Comparison of ENCODE assay signal across 10 cellular contexts in the genomic region with DNA sequence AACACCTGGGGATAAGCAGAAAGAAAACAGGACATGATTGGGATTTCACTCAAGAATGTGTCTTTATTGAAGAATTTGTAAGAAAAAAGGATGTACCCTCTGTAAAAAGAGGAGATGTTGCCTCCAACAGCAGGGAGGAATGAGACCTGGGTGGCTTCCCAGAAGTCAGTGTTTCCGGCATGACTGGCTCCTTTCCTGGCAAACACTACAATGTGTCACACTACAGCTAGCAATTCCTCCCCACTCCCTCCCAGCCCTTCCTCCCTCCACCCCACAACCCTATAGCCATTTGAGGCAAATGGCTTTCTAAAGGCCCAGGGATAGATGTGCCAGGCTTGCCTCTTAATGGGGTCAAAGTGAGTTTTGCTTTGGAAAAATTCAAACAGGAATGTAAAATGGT. TPM values are rescaled to one million over a fixed set of nuclear protein-coding genes. Genes with fewer than 3 reads are reported as not detected.
DNase-seq lines count a peak whose midpoint lies in the region; ATAC-seq, FAIRE-seq and TF ChIP-seq lines count a peak whose summit lies in the region.
"Had no signal": no experiment of that assay in that cellular context is flagged by ENCODE, and none has a peak within 500 bp of the region (broad histone marks: within the 10 kb centered on the region; RNA-seq: fewer than 3 reads in every experiment).

No MANE protein-coding gene starts in this region.

- H3K4me3 Mint-ChIP-seq in effector memory CD8-positive, alpha-beta T cell, result no peak overlapping the region
- no peak overlapping the region for H3K4me3 Mint-ChIP-seq in mesothelial cell of epicardium
- H3K4me3 Mint-ChIP-seq: neural crest cell had no signal

- H3K27ac ChIP-seq in kidney (ENCODE audit: low read depth in 2 of 2, low read length in 2 of 2), result no peak overlapping the region

- peak overlapping the region; percentile 35 to 69 for H3K27ac Mint-ChIP-seq in effector memory CD8-positive, alpha-beta T cell
- H3K27ac Mint-ChIP-seq in mesothelial cell of epicardium, result peak overlapping the region; percentile 21

- no peaks in the 10 kb centered on the region for H3K9me3 Mint-ChIP-seq in effector memory CD8-positive, alpha-beta T cell
- H3K9me3 Mint-ChIP-seq in mesothelial cell of epicardium, result no peaks in the 10 kb centered on the region
- H3K9me3 Mint-ChIP-seq: neural crest cell had no signal

- no peaks in the 10 kb centered on the region for H3K9me3 ChIP-seq in kidney (ENCODE audit: control insufficient read depth in 1 of 2, low read length in 2 of 2)

- TF ChIP-seq CTCF in mesothelial cell of epicardium (IDR thresholded peaks at IDR 0.05; ENCODE audit: unreplicated experiment) (no peak), kidney (IDR thresholded peaks at IDR 0.05; ENCODE audit: borderline replicate concordance, extremely low read depth, insufficient read depth) (no peak)

- peaks cover 19 to 27% of the 10 kb centered on the region in 2 donors for H3K36me3 ChIP-seq in kidney (ENCODE audit: control insufficient read depth in 1 of 2, insufficient read depth in 2 of 2, low read length in 2 of 2)

- no peak overlapping the region for H3K4me3 ChIP-seq in kidney (ENCODE audit: low read length in 2 of 2)
- H3K4me3 ChIP-seq: K562 had no signal

- H3K36me3 Mint-ChIP-seq in effector memory CD8-positive, alpha-beta T cell (ENCODE audit: insufficient read depth), result peaks cover 37% of the 10 kb centered on the region
- peaks cover 9% of the 10 kb centered on the region for H3K36me3 Mint-ChIP-seq in mesothelial cell of epicardium

- intact Hi-C loops in kidney (cut with DNase I), result no loop called here

- H3K9ac ChIP-seq in kidney (ENCODE audit: low read length in 2 of 2), result no peak overlapping the region

- ATAC-seq in effector memory CD8-positive, alpha-beta T cell (replicated peaks), result no peak
- ATAC-seq: K562 had no signal

- peaks cover 6% of the 10 kb centered on the region in 2 donors for H3K4me1 ChIP-seq in kidney (ENCODE audit: control insufficient read depth in 1 of 2, insufficient read depth in 1 of 2, low read depth in 1 of 2, low read length in 2 of 2)

- no peak for FAIRE-seq in kidney (lab: Jason Lieb, UNC)
- FAIRE-seq: K562 had no signal

- DNase-seq in AG08395 (ENCODE audit: low spot score), result peak; percentile 94
- DNase-seq in NCI-H226, result peak; percentile 64
- DNase-seq in effector memory CD8-positive, alpha-beta T cell, result no peak
- DNase-seq in mesothelial cell of epicardium (ENCODE audit: low spot score in 2 of 2, unreplicated experiment in 2 of 2), result no peak
- DNase-seq in stimulated activated naive CD4-positive, alpha-beta T cell treated with Interleukin-2 at 50 U/mL for 16 hours (lab: John Stamatoyannopoulos, UW), result no peak
- no peak for DNase-seq in kidney
- no peak for DNase-seq in inferior parietal cortex (ENCODE audit: extremely low spot score)
- DNase-seq in kidney glomerular epithelial cell (lab: John Stamatoyannopoulos, UW), result no peak

- H3K4me1 Mint-ChIP-seq in effector memory CD8-positive, alpha-beta T cell (ENCODE audit: low read depth in 2 of 2), result peaks cover 5% of the 10 kb centered on the region in 2 donors
- H3K4me1 Mint-ChIP-seq in mesothelial cell of epicardium, result peaks cover 15% of the 10 kb centered on the region

- no peaks in the 10 kb centered on the region for H3K27me3 Mint-ChIP-seq in effector memory CD8-positive, alpha-beta T cell
- H3K27me3 Mint-ChIP-seq in mesothelial cell of epicardium (ENCODE audit: low read depth), result no peaks in the 10 kb centered on the region

RNA-seq across cellular contexts. Expression of gene COL8A2, which starts 11.5 kb away (rescaled TPM):
- 9.0 to 10.5 TPM (median 10.4 TPM) in 3 replicates for total RNA-seq in mesothelial cell of epicardium
- 6.4 TPM for total RNA-seq in kidney
- polyA plus RNA-seq in kidney (ENCODE audit: insufficient read depth, low read depth, low replicate concordance), result 0.90 TPM

RNA-seq across cellular contexts. Expression of gene TRAPPC3, which starts 12.8 kb away (rescaled TPM):
- total RNA-seq in mesothelial cell of epicardium (64.8 to 68.5 TPM (median 68.5 TPM) in 3 replicates), kidney (58.4 TPM)
- polyA plus RNA-seq in kidney (ENCODE audit: insufficient read depth, low read depth, low replicate concordance), result 102 TPM

RNA-seq across cellular contexts. Expression of gene MAP7D1, which starts 19.4 kb away (rescaled TPM):
- total RNA-seq in mesothelial cell of epicardium (97.8 to 103 TPM (median 101 TPM) in 3 replicates), kidney (78.7 TPM)
- polyA plus RNA-seq in kidney (ENCODE audit: insufficient read depth, low read depth, low replicate concordance), result 47.5 TPM

RNA-seq across cellular contexts. Expression of gene ADPRS, which starts 47.8 kb away (rescaled TPM):
- total RNA-seq in mesothelial cell of epicardium, result 31.6 to 33.3 TPM (median 32.6 TPM) in 3 replicates
- total RNA-seq in kidney, result 26.9 TPM
- 36.4 TPM for polyA plus RNA-seq in kidney (ENCODE audit: insufficient read depth, low read depth, low replicate concordance)

RNA-seq across cellular contexts. Expression of gene TEKT2, which starts 52.6 kb away (rescaled TPM):
- total RNA-seq in mesothelial cell of epicardium (2.6 to 3.6 TPM (median 3.2 TPM) in 3 replicates), kidney (5.7 TPM)
- polyA plus RNA-seq in kidney (ENCODE audit: insufficient read depth, low read depth, low replicate concordance), result 2.4 TPM

Comparison
In these comparisons a context has a peak if more than half of its experiments do, and no peak if none do; other contexts are left out.
1. DNase-seq: peak in AG08395 (single experiment) and NCI-H226 (single experiment); none in effector memory CD8-positive, alpha-beta T cell (0 of 3), mesothelial cell of epicardium (0 of 2), stimulated activated naive CD4-positive, alpha-beta T cell treated with Interleukin-2 at 50 U/mL for 16 hours (single experiment), kidney (single experiment), inferior parietal cortex (single experiment) and kidney glomerular epithelial cell (single experiment).